19 cellular contexts compared by ENCODE assay signal in genomic region chr19:48970139-48970766, GRCh38. TPM values are rescaled to one million over a fixed set of nuclear protein-coding genes. Genes with fewer than 3 reads are reported as not detected.
DNase-seq lines count a peak whose midpoint lies in the region; ATAC-seq, FAIRE-seq and TF ChIP-seq lines count a peak whose summit lies in the region.
"Had no signal": no experiment of that assay in that cellular context is flagged by ENCODE, and none has a peak within 500 bp of the region (broad histone marks: within the 10 kb centered on the region; RNA-seq: fewer than 3 reads in every experiment).

No MANE protein-coding gene starts in this region.

- H3K79me2 ChIP-seq in DND-41 (ENCODE audit: insufficient read depth, low read length), result peaks cover 17% of the 10 kb centered on the region
- H3K79me2 ChIP-seq in K562 (ENCODE audit: control insufficient read depth, insufficient read depth, low read length), result peaks cover 25% of the 10 kb centered on the region
- peaks cover 17% of the 10 kb centered on the region for H3K79me2 ChIP-seq in osteoblast (ENCODE audit: insufficient read depth, low read length)
- H3K79me2 ChIP-seq in mesendoderm (ENCODE audit: control insufficient read depth, insufficient read depth, low read length), result peaks cover 12% of the 10 kb centered on the region

- H3K9me3 ChIP-seq in DND-41 (ENCODE audit: insufficient read depth, low read length, severe bottlenecking) (no peaks in the 10 kb centered on the region), K562 (replicated peaks; ENCODE audit: control insufficient read depth, insufficient read depth, low read depth, low read length) (no peaks in the 10 kb centered on the region), osteoblast (ENCODE audit: low read depth, low read length) (no peaks in the 10 kb centered on the region)
- H3K9me3 ChIP-seq: colonic mucosa, left lung, right lobe of liver, tibial artery had no signal

- H2AFZ ChIP-seq in DND-41 (ENCODE audit: low read depth, low read length) (no peak overlapping the region), K562 (ENCODE audit: low read depth, low read length) (0 out of 2 replicates have a peak overlapping the region, but pooled peaks have one; percentile 7), osteoblast (ENCODE audit: low read length) (no peak overlapping the region)
- H2AFZ ChIP-seq: GM23248 had no signal

- BruUV-seq in K562 (replicated peaks; lab: Mats Ljungman, UMichigan), result no TSS peak

- no peak overlapping the region for H3K18ac ChIP-seq in mesendoderm (ENCODE audit: low read length)

- no peak overlapping the region for H2BK15ac ChIP-seq in mesendoderm (replicated peaks; ENCODE audit: low read depth)

- no peak overlapping the region for H4K8ac ChIP-seq in mesendoderm (ENCODE audit: low read depth, low read length)

- H3K36me3 Mint-ChIP-seq in HFFc6 (ENCODE audit: low read depth), result peaks cover 56% of the 10 kb centered on the region

- H3K27me3 Mint-ChIP-seq in HFFc6 (ENCODE audit: insufficient read depth), result peaks cover 28% of the 10 kb centered on the region
- H3K27me3 Mint-ChIP-seq: effector memory CD8-positive, alpha-beta T cell; natural killer cell treated with Interleukin-12 subunit alpha and Interleukin-12 subunit beta and Interleukin-15 and Interleukin-18, amount 100 ng/mL, for 72 hours had no signal

- no peak overlapping the region for H3K4me3 Mint-ChIP-seq in HFFc6
- H3K4me3 Mint-ChIP-seq: effector memory CD8-positive, alpha-beta T cell; natural killer cell treated with Interleukin-12 subunit alpha and Interleukin-12 subunit beta and Interleukin-15 and Interleukin-18, amount 100 ng/mL, for 72 hours had no signal

- 60% methylated on average over 23 of the region's 23 CpGs for WGBS in K562 (ENCODE audit: insufficient coverage, low coverage, missing lambda C conversion rate)
- no CpG with 5 or more reads among the region's 23 CpGs for WGBS in mesendoderm (ENCODE audit: extremely low coverage, insufficient coverage, low lambda C conversion rate)

- in situ Hi-C loops in K562 (cut with MboI), result loop anchor here (5.0 to 10.0 kb wide), 2 partner anchors 178 to 325 kb away; partner anchors contain the start of gene CA11

- no peaks in the 10 kb centered on the region for H3K9me1 ChIP-seq in K562 (ENCODE audit: control insufficient read depth, insufficient read depth, low read length)

- no peak overlapping the region for H3K23ac ChIP-seq in mesendoderm (ENCODE audit: low read length)

- H3K56ac ChIP-seq in mesendoderm (ENCODE audit: low read length), result no peak overlapping the region

- ATAC-seq in DND-41 (ENCODE audit: insufficient read depth, low read depth) (no peak), K562 (no peak), GM18519 (IDR thresholded peaks at IDR 0.05; ENCODE audit: low FRiP score, unreplicated experiment) (no peak)

- H4K20me1 ChIP-seq in DND-41 (ENCODE audit: insufficient read depth, low read length) (peaks cover 14% of the 10 kb centered on the region), K562 (replicated peaks; ENCODE audit: control insufficient read depth, insufficient read depth, low read length) (peaks cover 20% of the 10 kb centered on the region), osteoblast (ENCODE audit: insufficient read depth, low read length) (peaks cover 29% of the 10 kb centered on the region)

- H3K4me2 ChIP-seq in DND-41 (ENCODE audit: insufficient read depth, low read length) (no peak overlapping the region), K562 (ENCODE audit: insufficient read depth, low read length) (peak overlapping the region; percentile 47; the same call in 1 of the 2 replicates), osteoblast (ENCODE audit: insufficient read depth, low read length) (no peak overlapping the region), mesendoderm (ENCODE audit: low read length) (no peak overlapping the region)
- H3K4me2 ChIP-seq: KMS-11 had no signal

- no peak for TF ChIP-seq RAD21 in K562 (CRISPR knock-in tag; conservative IDR thresholded peaks at IDR 0.05 in 1 of 2, IDR thresholded peaks at IDR 0.05 in 1 of 2)

- TF ChIP-seq EP300 in K562 (IDR thresholded peaks at IDR 0.05; ENCODE audit: low read length), result no peak

- no peak overlapping the region for H2BK5ac ChIP-seq in mesendoderm (ENCODE audit: low read length)

- no peak for TF ChIP-seq CTCF in DND-41 (IDR thresholded peaks at IDR 0.05; ENCODE audit: borderline replicate concordance, extremely low read depth, low read length, poor library complexity, severe bottlenecking)
- TF ChIP-seq CTCF in HFFc6 (IDR thresholded peaks at IDR 0.05), result no peak
- TF ChIP-seq CTCF in K562 (IDR thresholded peaks at IDR 0.05 in 2 of 3, conservative IDR thresholded peaks at IDR 0.05 in 1 of 3; ENCODE audit: insufficient read depth in 2 of 3, low read depth in 1 of 3, low read length in 3 of 3), result no peak
- TF ChIP-seq CTCF in osteoblast (IDR thresholded peaks at IDR 0.05; ENCODE audit: extremely low read depth, low read depth, low read length), result no peak

- no peak overlapping the region for H2AK5ac ChIP-seq in mesendoderm (ENCODE audit: low read length)

- no peak overlapping the region for H3K4ac ChIP-seq in mesendoderm (ENCODE audit: low read depth, low read length)

- no peak for DNase-seq in DND-41
- no peak for DNase-seq in HFFc6
- no peak for DNase-seq in K562 (ENCODE audit: extremely low read depth in 1 of 4, low spot score in 3 of 4)
- DNase-seq in osteoblast (ENCODE audit: insufficient read length, low spot score, missing footprints), result peak; percentile 30
- DNase-seq in occipital lobe (lab: John Stamatoyannopoulos, UW), result no peak
- no peak for DNase-seq in mesendoderm
- DNase-seq: foreskin melanocyte had no signal

- peaks cover 12% of the 10 kb centered on the region for H3K9me3 Mint-ChIP-seq in HFFc6
- H3K9me3 Mint-ChIP-seq: CD8-positive, alpha-beta memory T cell; effector memory CD8-positive, alpha-beta T cell; natural killer cell treated with Interleukin-12 subunit alpha and Interleukin-12 subunit beta and Interleukin-15 and Interleukin-18, amount 100 ng/mL, for 72 hours had no signal

- H3K27ac Mint-ChIP-seq in HFFc6, result peak overlapping the region; percentile 40; the same call in 1 of the 2 replicates
- H3K27ac Mint-ChIP-seq: effector memory CD8-positive, alpha-beta T cell had no signal

- no peaks in the 10 kb centered on the region for H3K27me3 ChIP-seq in DND-41 (ENCODE audit: insufficient read depth, low read length, poor library complexity)
- H3K27me3 ChIP-seq in K562 (ENCODE audit: control insufficient read depth in 2 of 2, insufficient read depth in 2 of 2, low read length in 2 of 2), result no peaks in the 10 kb centered on the region
- H3K27me3 ChIP-seq in osteoblast (ENCODE audit: insufficient read depth, low read length), result no peaks in the 10 kb centered on the region
- H3K27me3 ChIP-seq in mesendoderm (ENCODE audit: insufficient read depth, low read length, poor library complexity), result no peaks in the 10 kb centered on the region
- H3K27me3 ChIP-seq: colonic mucosa, left lung, right lobe of liver, tibial artery had no signal

- no peak for FAIRE-seq in K562 (lab: Jason Lieb, UNC)
- FAIRE-seq: bronchial epithelial cell, HTR-8/SVneo had no signal

- no peak overlapping the region for H3K9ac ChIP-seq in DND-41 (ENCODE audit: low read depth, low read length)
- H3K9ac ChIP-seq in K562 (ENCODE audit: insufficient read depth in 1 of 2, low read depth in 2 of 2, low read length in 2 of 2), result peak overlapping the region; percentile 27 to 54; a peak in 2 of 4 replicates
- no peak overlapping the region for H3K9ac ChIP-seq in mesendoderm (ENCODE audit: low read length)
- H3K9ac ChIP-seq: GM23248, KMS-11 had no signal

- H3K4me1 Mint-ChIP-seq in HFFc6 (ENCODE audit: low read depth), result peaks cover 26% of the 10 kb centered on the region

- H3K36me3 ChIP-seq in DND-41 (ENCODE audit: insufficient read depth, low read length) (peaks cover 71% of the 10 kb centered on the region), K562 (ENCODE audit: control insufficient read depth, insufficient read depth, low read length) (peaks cover 73% of the 10 kb centered on the region), osteoblast (ENCODE audit: insufficient read depth, low read length) (peaks cover 35% of the 10 kb centered on the region), mesendoderm (ENCODE audit: control insufficient read depth, insufficient read depth, low read length) (peaks cover 5% of the 10 kb centered on the region)
- H3K36me3 ChIP-seq: colonic mucosa had no signal

- POLR2A ChIA-PET in K562 (lab: Yijun Ruan, JAX), result interaction anchor here (0.6 to 14.5 kb wide), 21 partner anchors 8 to 421 kb away, joined by 3 to 439 read pairs (median 4); partner anchors contain the start of genes BAX, BCAT2, GYS1 and NUCB1

- CTCF ChIA-PET in K562 (lab: Yijun Ruan, JAX; ENCODE audit: low intra/inter-chr PET ratio), result interaction anchor here (0.5 to 3.2 kb wide), 3 partner anchors 71 to 189 kb away, joined by 3 to 36 read pairs (median 3); no protein-coding TSS in a partner anchor

- peaks cover 6% of the 10 kb centered on the region for H3K79me1 ChIP-seq in mesendoderm (ENCODE audit: low read length)

- no peak overlapping the region for H4K5ac ChIP-seq in mesendoderm (ENCODE audit: low read length)

- peak overlapping the region; percentile 7; the same call in 1 of the 2 replicates for H3K27ac ChIP-seq in DND-41 (ENCODE audit: low read length)
- H3K27ac ChIP-seq in K562 (ENCODE audit: extremely low read depth, low read depth, low read length), result peak overlapping the region; percentile 42; the same call in 2 of the 3 replicates
- H3K27ac ChIP-seq in osteoblast (ENCODE audit: low read depth, low read length), result no peak overlapping the region
- no peak overlapping the region for H3K27ac ChIP-seq in mesendoderm (ENCODE audit: low read depth, low read length)
- H3K27ac ChIP-seq: colonic mucosa, GM23248, KMS-11, right lobe of liver had no signal

- H3K4me1 ChIP-seq in DND-41 (ENCODE audit: insufficient read depth, low read length) (peaks cover 24% of the 10 kb centered on the region), K562 (replicated peaks in 1 of 2; ENCODE audit: control insufficient read depth in 2 of 2, insufficient read depth in 2 of 2, low read length in 2 of 2) (peaks cover 26 to 34% of the 10 kb centered on the region in 2 experiments), osteoblast (ENCODE audit: insufficient read depth, low read length) (peaks cover 17% of the 10 kb centered on the region), mesendoderm (ENCODE audit: control insufficient read depth, low read depth, low read length) (no peaks in the 10 kb centered on the region)
- H3K4me1 ChIP-seq: colonic mucosa had no signal

- no peak overlapping the region for H2BK120ac ChIP-seq in mesendoderm (ENCODE audit: low read depth, low read length)

- peak; percentile 57; the same call in 1 of the 2 replicates for TF ChIP-seq POLR2A in K562 (conservative IDR thresholded peaks at IDR 0.05)

- H3K4me3 ChIP-seq in DND-41 (ENCODE audit: low read depth in 1 of 2, low read length in 2 of 2) (no peak overlapping the region), K562 (no peak overlapping the region), osteoblast (ENCODE audit: insufficient read depth, low read length) (no peak overlapping the region), mesendoderm (ENCODE audit: low read length) (no peak overlapping the region)
- H3K4me3 ChIP-seq: colonic mucosa, GM23248, left lung, right lobe of liver, tibial artery had no signal

- intact Hi-C loops in K562 (cut with micrococcal nuclease), result loop anchor here (2.0 kb wide), 1 partner anchor 175 kb away; no protein-coding TSS in a partner anchor

RNA-seq across cellular contexts. Expression of gene FTL, which starts 5.1 kb away (rescaled TPM):
- total RNA-seq in HFFc6 (2021; fragmentation: NEBNext Ultra II Directional; extraction: Animal tissue kit (Norgen Biotek cat#: 25700)), result 1,000 to 10,000 TPM; 2,438 to 4,450 (median 3,824) TPM
- 116 and 227 TPM in 2 replicates for total RNA-seq in K562 (2011; cell fraction: chromatin; rRNA removed; ENCODE audit: low replicate concordance)
- 251 and 284 TPM in 2 replicates for total RNA-seq in K562 (2011; cell fraction: nucleolus; rRNA removed)
- total RNA-seq in K562 (2011; cell fraction: nucleoplasm; rRNA removed), result 546 and 1,281 TPM in 2 replicates
- total RNA-seq in K562 (2014; rRNA removed), result 3,611 and 4,100 TPM in 2 replicates
- 2,821 and 3,420 TPM in 2 replicates for total RNA-seq in K562 (2014; rRNA removed; fragmentation: Illumina TruSeq; extraction: Trizol)
- 4,574 and 5,040 TPM in 2 replicates for total RNA-seq in K562 (2015; rRNA removed; fragmentation: Illumina TruSeq; extraction: Trizol)
- 3,376 and 3,459 TPM in 2 replicates for total RNA-seq in K562 (2021)
- polyA plus RNA-seq in K562 (2011; rRNA removed), result 1,231 and 2,161 TPM in 2 replicates
- polyA plus RNA-seq in K562 (2011; cell fraction: cytosol; rRNA removed), result 5,138 and 6,086 TPM in 2 replicates
- 1,631 and 1,635 TPM in 2 replicates for polyA plus RNA-seq in K562 (2011; cell fraction: nucleus; rRNA removed)
- polyA plus RNA-seq in K562 (2012), result 3,654 and 5,025 TPM in 2 replicates
- polyA plus RNA-seq in K562 (2014; fragmentation: Illumina TruSeq; extraction: Trizol), result 6,461 and 6,790 TPM in 2 replicates
- over 10,000 TPM; 17,458 to 27,415 TPM for polyA plus RNA-seq in K562 (2014; fragmentation: Nextera tagmentation; extraction: Ambion mirVana)
- 3,965 and 4,994 TPM in 2 replicates for polyA plus RNA-seq in K562 (2014; rRNA removed)
- 536 and 548 TPM in 2 replicates for polyA minus RNA-seq in K562 (2011; rRNA and poly(A)+ RNA removed)
- polyA minus RNA-seq in K562 (2011; cell fraction: cytosol; rRNA and poly(A)+ RNA removed), result 790 and 999 TPM in 2 replicates
- polyA minus RNA-seq in K562 (2011; cell fraction: nucleus; rRNA and poly(A)+ RNA removed), result 171 and 269 TPM in 2 replicates
- total RNA-seq in osteoblast, result 3,966 and 4,197 TPM in 2 replicates
- 677 TPM for total RNA-seq in occipital lobe
- polyA plus RNA-seq in mesendoderm (2013, experiment 1 of 2), result 2,631 TPM
- 2,464 TPM for polyA plus RNA-seq in mesendoderm (2013, experiment 2 of 2)

RNA-seq across cellular contexts. Expression of gene BAX, which starts 15.6 kb away (rescaled TPM):
- 100 to 1,000 TPM; 223 to 260 (median 244) TPM for total RNA-seq in HFFc6 (2021; fragmentation: NEBNext Ultra II Directional; extraction: Animal tissue kit (Norgen Biotek cat#: 25700))
- total RNA-seq in K562 (2011; cell fraction: chromatin; rRNA removed; ENCODE audit: low replicate concordance), result 47.4 and 110 TPM in 2 replicates
- total RNA-seq in K562 (2011; cell fraction: nucleolus; rRNA removed), result 95.2 and 106 TPM in 2 replicates
- total RNA-seq in K562 (2011; cell fraction: nucleoplasm; rRNA removed), result 67.2 and 75.0 TPM in 2 replicates
- total RNA-seq in K562 (2014; rRNA removed) (44.5 and 62.0 TPM in 2 replicates), K562 (2014; rRNA removed; fragmentation: Illumina TruSeq; extraction: Trizol) (22.1 and 23.0 TPM in 2 replicates), K562 (2015; rRNA removed; fragmentation: Illumina TruSeq; extraction: Trizol) (41.3 and 46.5 TPM in 2 replicates), K562 (2021) (95.4 and 98.5 TPM in 2 replicates), osteoblast (78.4 and 78.9 TPM in 2 replicates), occipital lobe (12.5 TPM)
- polyA plus RNA-seq in K562 (2011; rRNA removed) (51.2 and 56.6 TPM in 2 replicates), K562 (2014; fragmentation: Illumina TruSeq; extraction: Trizol) (67.5 and 79.1 TPM in 2 replicates), K562 (2014; fragmentation: Nextera tagmentation; extraction: Ambion mirVana) (1 to 10 TPM; 3.2 to 5.5 TPM), K562 (2014; rRNA removed) (69.6 and 79.5 TPM in 2 replicates)
- polyA plus RNA-seq in K562 (2011; cell fraction: cytosol; rRNA removed), result 75.9 and 134 TPM in 2 replicates
- 94.1 and 129 TPM in 2 replicates for polyA plus RNA-seq in K562 (2011; cell fraction: nucleus; rRNA removed)
- polyA plus RNA-seq in K562 (2012), result 105 and 115 TPM in 2 replicates
- polyA minus RNA-seq in K562 (2011; rRNA and poly(A)+ RNA removed), result 13.0 and 20.5 TPM in 2 replicates
- polyA minus RNA-seq in K562 (2011; cell fraction: cytosol; rRNA and poly(A)+ RNA removed), result 37.3 and 38.6 TPM in 2 replicates
- polyA minus RNA-seq in K562 (2011; cell fraction: nucleus; rRNA and poly(A)+ RNA removed), result 30.5 and 33.0 TPM in 2 replicates
- 77.7 TPM for polyA plus RNA-seq in mesendoderm (2013, experiment 1 of 2)
- polyA plus RNA-seq in mesendoderm (2013, experiment 2 of 2), result 82.3 TPM

RNA-seq across cellular contexts. Expression of gene GYS1, which starts 22.9 kb away (rescaled TPM):
- 10 to 100 TPM; 76.0 to 90.8 (median 87.5) TPM for total RNA-seq in HFFc6 (2021; fragmentation: NEBNext Ultra II Directional; extraction: Animal tissue kit (Norgen Biotek cat#: 25700))
- 36.8 and 78.5 TPM in 2 replicates for total RNA-seq in K562 (2011; cell fraction: chromatin; rRNA removed; ENCODE audit: low replicate concordance)
- 40.7 and 40.9 TPM in 2 replicates for total RNA-seq in K562 (2011; cell fraction: nucleolus; rRNA removed)
- 28.8 and 32.4 TPM in 2 replicates for total RNA-seq in K562 (2011; cell fraction: nucleoplasm; rRNA removed)
- total RNA-seq in K562 (2014; rRNA removed) (12.9 and 20.5 TPM in 2 replicates), K562 (2014; rRNA removed; fragmentation: Illumina TruSeq; extraction: Trizol) (8.8 and 11.3 TPM in 2 replicates), K562 (2015; rRNA removed; fragmentation: Illumina TruSeq; extraction: Trizol) (15.2 and 18.4 TPM in 2 replicates), K562 (2021) (26.1 and 28.1 TPM in 2 replicates), osteoblast (25.6 and 44.5 TPM in 2 replicates), occipital lobe (14.2 TPM)
- polyA plus RNA-seq in K562 (2011; rRNA removed) (26.0 and 26.7 TPM in 2 replicates), K562 (2014; fragmentation: Illumina TruSeq; extraction: Trizol) (31.1 and 32.2 TPM in 2 replicates), K562 (2014; fragmentation: Nextera tagmentation; extraction: Ambion mirVana) (1 to 10 TPM; 1.9 to 2.2 TPM), K562 (2014; rRNA removed) (18.0 and 24.3 TPM in 2 replicates)
- polyA plus RNA-seq in K562 (2011; cell fraction: cytosol; rRNA removed), result 26.7 and 37.5 TPM in 2 replicates
- polyA plus RNA-seq in K562 (2011; cell fraction: nucleus; rRNA removed), result 26.4 and 41.7 TPM in 2 replicates
- 20.3 and 23.1 TPM in 2 replicates for polyA plus RNA-seq in K562 (2012)
- polyA minus RNA-seq in K562 (2011; rRNA and poly(A)+ RNA removed), result 15.7 and 26.2 TPM in 2 replicates
- polyA minus RNA-seq in K562 (2011; cell fraction: cytosol; rRNA and poly(A)+ RNA removed), result 20.6 and 25.9 TPM in 2 replicates
- 13.2 and 13.8 TPM in 2 replicates for polyA minus RNA-seq in K562 (2011; cell fraction: nucleus; rRNA and poly(A)+ RNA removed)
- 20.1 TPM for polyA plus RNA-seq in mesendoderm (2013, experiment 1 of 2)
- polyA plus RNA-seq in mesendoderm (2013, experiment 2 of 2), result 19.3 TPM

RNA-seq across cellular contexts. Expression of gene RUVBL2, which starts 23.4 kb away (rescaled TPM):
- 100 to 1,000 TPM; 131 to 161 (median 159) TPM for total RNA-seq in HFFc6 (2021; fragmentation: NEBNext Ultra II Directional; extraction: Animal tissue kit (Norgen Biotek cat#: 25700))
- 106 and 309 TPM in 2 replicates for total RNA-seq in K562 (2011; cell fraction: chromatin; rRNA removed; ENCODE audit: low replicate concordance)
- total RNA-seq in K562 (2011; cell fraction: nucleolus; rRNA removed), result 270 and 321 TPM in 2 replicates
- 174 and 179 TPM in 2 replicates for total RNA-seq in K562 (2011; cell fraction: nucleoplasm; rRNA removed)
- total RNA-seq in K562 (2014; rRNA removed) (453 and 558 TPM in 2 replicates), K562 (2014; rRNA removed; fragmentation: Illumina TruSeq; extraction: Trizol) (56.6 and 95.4 TPM in 2 replicates), K562 (2015; rRNA removed; fragmentation: Illumina TruSeq; extraction: Trizol) (282 and 294 TPM in 2 replicates), K562 (2021) (335 and 343 TPM in 2 replicates), osteoblast (113 and 122 TPM in 2 replicates), occipital lobe (81.4 TPM)
- polyA plus RNA-seq in K562 (2011; rRNA removed) (237 and 273 TPM in 2 replicates), K562 (2014; fragmentation: Illumina TruSeq; extraction: Trizol) (165 and 339 TPM in 2 replicates), K562 (2014; fragmentation: Nextera tagmentation; extraction: Ambion mirVana) (10 to 100 TPM; 71.4 to 95.3 TPM), K562 (2014; rRNA removed) (310 and 330 TPM in 2 replicates)
- polyA plus RNA-seq in K562 (2011; cell fraction: cytosol; rRNA removed), result 435 and 727 TPM in 2 replicates
- 267 and 312 TPM in 2 replicates for polyA plus RNA-seq in K562 (2011; cell fraction: nucleus; rRNA removed)
- 308 and 401 TPM in 2 replicates for polyA plus RNA-seq in K562 (2012)
- polyA minus RNA-seq in K562 (2011; rRNA and poly(A)+ RNA removed), result 168 and 344 TPM in 2 replicates
- 335 and 352 TPM in 2 replicates for polyA minus RNA-seq in K562 (2011; cell fraction: cytosol; rRNA and poly(A)+ RNA removed)
- polyA minus RNA-seq in K562 (2011; cell fraction: nucleus; rRNA and poly(A)+ RNA removed), result 89.8 and 126 TPM in 2 replicates
- 88.9 TPM for polyA plus RNA-seq in mesendoderm (2013, experiment 1 of 2)
- 92.5 TPM for polyA plus RNA-seq in mesendoderm (2013, experiment 2 of 2)

RNA-seq across cellular contexts. Expression of gene DHDH, which starts 36.8 kb away (rescaled TPM):
- not detected for total RNA-seq in HFFc6 (2021; fragmentation: NEBNext Ultra II Directional; extraction: Animal tissue kit (Norgen Biotek cat#: 25700))
- total RNA-seq in K562 (2011; cell fraction: chromatin; rRNA removed; ENCODE audit: low replicate concordance), result 1.4 and 2.3 TPM in 2 replicates
- total RNA-seq in K562 (2011; cell fraction: nucleolus; rRNA removed), result 1.7 and 2.7 TPM in 2 replicates
- 0.99 and 1.0 TPM in 2 replicates for total RNA-seq in K562 (2011; cell fraction: nucleoplasm; rRNA removed)
- total RNA-seq in K562 (2014; rRNA removed) (1.1 and 1.5 TPM in 2 replicates), K562 (2014; rRNA removed; fragmentation: Illumina TruSeq; extraction: Trizol) (0.44 and 0.51 TPM in 2 replicates), K562 (2015; rRNA removed; fragmentation: Illumina TruSeq; extraction: Trizol) (0.76 and 1.2 TPM in 2 replicates), K562 (2021) (1.6 and 2.1 TPM in 2 replicates), osteoblast (0.29 and 0.36 TPM in 2 replicates), occipital lobe (not detected)
- polyA plus RNA-seq in K562 (2011; rRNA removed) (1.9 and 4.2 TPM in 2 replicates), K562 (2014; fragmentation: Illumina TruSeq; extraction: Trizol) (0.37 and 1.2 TPM in 2 replicates), K562 (2014; fragmentation: Nextera tagmentation; extraction: Ambion mirVana) (under 1 TPM; 0.41 to 0.87 TPM), K562 (2014; rRNA removed) (1.3 and 1.6 TPM in 2 replicates)
- 4.5 and 4.6 TPM in 2 replicates for polyA plus RNA-seq in K562 (2011; cell fraction: cytosol; rRNA removed)
- 3.6 and 5.2 TPM in 2 replicates for polyA plus RNA-seq in K562 (2011; cell fraction: nucleus; rRNA removed)
- polyA plus RNA-seq in K562 (2012), result 2.2 and 4.5 TPM in 2 replicates
- 0.25 and 0.45 TPM in 2 replicates for polyA minus RNA-seq in K562 (2011; rRNA and poly(A)+ RNA removed)
- 2.7 TPM in 1 of 2 replicates, not detected in the other for polyA minus RNA-seq in K562 (2011; cell fraction: cytosol; rRNA and poly(A)+ RNA removed)
- polyA minus RNA-seq in K562 (2011; cell fraction: nucleus; rRNA and poly(A)+ RNA removed), result 0.81 and 1.6 TPM in 2 replicates
- 0.27 TPM for polyA plus RNA-seq in mesendoderm (2013, experiment 1 of 2)
- polyA plus RNA-seq in mesendoderm (2013, experiment 2 of 2), result 0.36 TPM
- total RNA-seq: GM23248 had no signal
- polyA plus RNA-seq: GM23248 had no signal

Comparison
In these comparisons a context has a peak if more than half of its experiments do, and no peak if none do; other contexts are left out.
1. H3K27ac ChIP-seq: peak in DND-41 (single experiment) and K562 (single experiment); none in osteoblast (single experiment) and mesendoderm (single experiment).
2. H3K9ac ChIP-seq: peak in K562 (2 of 2); none in DND-41 (single experiment) and mesendoderm (single experiment).